Comparison of ENCODE assay signal across 13 cellular contexts in the genomic region with DNA sequence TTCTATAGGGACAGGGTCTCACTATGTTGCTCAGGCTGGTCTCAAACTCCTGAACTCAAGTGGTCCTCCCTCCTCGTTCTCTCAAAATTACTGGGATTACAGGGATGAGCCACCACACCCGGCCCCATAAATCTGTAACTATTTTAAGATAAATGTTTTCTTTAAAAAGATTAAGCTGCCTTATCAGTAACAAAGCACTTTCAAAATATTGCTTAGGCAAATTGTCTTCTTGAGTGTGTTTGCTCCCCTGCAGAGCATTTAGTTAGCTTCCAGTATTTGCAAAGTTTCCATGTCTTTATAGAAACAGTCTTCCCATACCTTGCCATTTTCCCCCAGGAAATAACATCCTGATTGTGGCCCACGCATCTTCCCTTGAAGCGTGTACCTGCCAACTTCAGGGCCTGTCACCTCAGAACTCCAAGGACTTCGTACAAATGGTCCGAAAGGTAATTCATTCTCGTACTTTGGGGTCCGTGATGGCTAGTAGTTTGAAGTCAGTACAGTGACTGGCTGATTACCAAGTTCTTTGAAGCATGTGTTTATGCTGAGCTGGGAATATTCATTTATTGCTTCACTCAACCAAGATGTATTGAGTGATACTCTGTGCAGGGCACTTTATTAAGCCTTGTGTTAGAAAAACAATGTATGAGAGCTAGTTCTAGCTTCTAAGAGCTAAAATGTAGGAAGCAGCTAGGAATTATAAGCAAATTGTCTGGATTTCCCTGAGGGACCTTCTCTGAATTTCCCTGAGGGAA. TPM values are rescaled to one million over a fixed set of nuclear protein-coding genes. Genes with fewer than 3 reads are reported as not detected.
DNase-seq lines count a peak whose midpoint lies in the region; ATAC-seq and TF ChIP-seq lines count a peak whose summit lies in the region.
"Had no signal": no experiment of that assay in that cellular context is flagged by ENCODE, and none has a peak within 500 bp of the region (broad histone marks: within the 10 kb centered on the region; RNA-seq: fewer than 3 reads in every experiment).

No MANE protein-coding gene starts in this region.

- H3K4me1 ChIP-seq in DND-41 (ENCODE audit: insufficient read depth, low read length) (no peaks in the 10 kb centered on the region), MM.1S (ENCODE audit: low read length) (peaks cover 6% of the 10 kb centered on the region), trophoblast cell (ENCODE audit: control insufficient read depth in 1 of 2, insufficient read depth in 2 of 2, low read length in 2 of 2) (peaks cover 19 to 23% of the 10 kb centered on the region in 2 experiments)
- H3K4me1 ChIP-seq: body of pancreas had no signal

- H3K36me3 ChIP-seq in DND-41 (ENCODE audit: insufficient read depth, low read length), result peaks cover 78% of the 10 kb centered on the region
- H3K36me3 ChIP-seq in MM.1S (replicated peaks; ENCODE audit: insufficient read depth, low read length), result no peaks in the 10 kb centered on the region
- H3K36me3 ChIP-seq in trophoblast cell (ENCODE audit: control insufficient read depth in 1 of 2, insufficient read depth in 2 of 2, low read length in 2 of 2), result peaks cover 3 to 12% of the 10 kb centered on the region in 2 experiments
- no peaks in the 10 kb centered on the region for H3K36me3 ChIP-seq in WERI-Rb-1
- H3K36me3 ChIP-seq: gastroesophageal sphincter had no signal

- peaks cover 4% of the 10 kb centered on the region for H3K27me3 Mint-ChIP-seq in endothelial cell (ENCODE audit: unreplicated experiment)

- peaks cover 19% of the 10 kb centered on the region for H3K79me1 ChIP-seq in trophoblast cell (ENCODE audit: low read length)

- H4K91ac ChIP-seq in trophoblast cell (ENCODE audit: low read depth, low read length), result peak overlapping the region; percentile 70

- H3K9me3 ChIP-seq in DND-41 (ENCODE audit: insufficient read depth, low read length, severe bottlenecking) (no peaks in the 10 kb centered on the region), MM.1S (replicated peaks; ENCODE audit: insufficient read depth, low read length) (no peaks in the 10 kb centered on the region), trophoblast cell (ENCODE audit: insufficient read depth, low read depth, low read length) (no peaks in the 10 kb centered on the region), WERI-Rb-1 (ENCODE audit: severe bottlenecking) (no peaks in the 10 kb centered on the region)
- H3K9me3 ChIP-seq: body of pancreas, gastroesophageal sphincter had no signal

- no peaks in the 10 kb centered on the region for H3K9me3 Mint-ChIP-seq in endothelial cell (ENCODE audit: unreplicated experiment)

- H3K4me2 ChIP-seq in DND-41 (ENCODE audit: insufficient read depth, low read length) (no peak overlapping the region), MM.1S (ENCODE audit: low read depth, low read length) (no peak overlapping the region), trophoblast cell (ENCODE audit: low read length) (no peak overlapping the region)

- peak overlapping the region; percentile 93 for H3K27ac Mint-ChIP-seq in endothelial cell (ENCODE audit: unreplicated experiment)

- no peaks in the 10 kb centered on the region for H4K20me1 ChIP-seq in DND-41 (ENCODE audit: insufficient read depth, low read length)
- H4K20me1 ChIP-seq in MM.1S (ENCODE audit: insufficient read depth, low read length), result no peaks in the 10 kb centered on the region

- peak overlapping the region; percentile 47 for H3K18ac ChIP-seq in trophoblast cell (ENCODE audit: low read length)

- H2AFZ ChIP-seq in DND-41 (ENCODE audit: low read depth, low read length) (no peak overlapping the region), MM.1S (ENCODE audit: low read length) (0 out of 2 replicates have a peak overlapping the region, but pooled peaks have one; percentile 28), trophoblast cell (ENCODE audit: insufficient read depth, low read length, poor library complexity) (no peak overlapping the region)

- no peak overlapping the region for H3K4me3 ChIP-seq in DND-41 (ENCODE audit: low read depth in 1 of 2, low read length in 2 of 2)
- no peak overlapping the region for H3K4me3 ChIP-seq in MM.1S (ENCODE audit: low read length)
- H3K4me3 ChIP-seq in trophoblast cell (ENCODE audit: low read depth, low read length), result no peak overlapping the region
- H3K4me3 ChIP-seq in WERI-Rb-1 (ENCODE audit: low read depth, low read length), result no peak overlapping the region
- H3K4me3 ChIP-seq: body of pancreas, gastroesophageal sphincter, lung, SK-N-MC had no signal

- H3K27ac ChIP-seq in DND-41 (ENCODE audit: low read length), result peak overlapping the region; percentile 32; the same call in 1 of the 2 replicates
- no peak overlapping the region for H3K27ac ChIP-seq in MM.1S (ENCODE audit: low read length)
- H3K27ac ChIP-seq in trophoblast cell (ENCODE audit: low read depth, low read length), result peak overlapping the region; percentile 75
- H3K27ac ChIP-seq in WERI-Rb-1, result no peak overlapping the region
- H3K27ac ChIP-seq: body of pancreas, SK-N-MC had no signal

- TF ChIP-seq CTCF in DND-41 (IDR thresholded peaks at IDR 0.05; ENCODE audit: borderline replicate concordance, extremely low read depth, low read length, poor library complexity, severe bottlenecking) (no peak), MM.1S (IDR thresholded peaks at IDR 0.05; ENCODE audit: low read length) (no peak), endothelial cell (IDR thresholded peaks at IDR 0.05; ENCODE audit: unreplicated experiment) (no peak), WERI-Rb-1 (IDR thresholded peaks at IDR 0.05; ENCODE audit: low read depth, low read length) (no peak)

- DNase-seq in DND-41 (no peak), MM.1S (no peak), endothelial cell (ENCODE audit: low spot score) (no peak), trophoblast cell (no peak), WERI-Rb-1 (no peak), mesenteric fat pad (ENCODE audit: low spot score) (no peak), NCI-H1105 (lab: John Stamatoyannopoulos, UW) (no peak)

- H3K4me3 Mint-ChIP-seq in endothelial cell (ENCODE audit: unreplicated experiment), result no peak overlapping the region

- no peak overlapping the region for H3K23ac ChIP-seq in trophoblast cell (ENCODE audit: low read length)

- H2AK5ac ChIP-seq in trophoblast cell (ENCODE audit: low read length), result no peak overlapping the region

- H3K27me3 ChIP-seq in DND-41 (ENCODE audit: insufficient read depth, low read length, poor library complexity) (no peaks in the 10 kb centered on the region), MM.1S (replicated peaks; ENCODE audit: insufficient read depth, low read length) (no peaks in the 10 kb centered on the region), trophoblast cell (ENCODE audit: insufficient read depth, low read length) (no peaks in the 10 kb centered on the region), WERI-Rb-1 (ENCODE audit: insufficient read depth, low read depth, severe bottlenecking) (peaks cover 58% of the 10 kb centered on the region)
- H3K27me3 ChIP-seq: body of pancreas, gastroesophageal sphincter had no signal

- H3K79me2 ChIP-seq in DND-41 (ENCODE audit: insufficient read depth, low read length) (no peaks in the 10 kb centered on the region), MM.1S (ENCODE audit: low read length) (no peaks in the 10 kb centered on the region), trophoblast cell (ENCODE audit: control insufficient read depth, insufficient read depth, low read length, poor library complexity) (peaks cover 2% of the 10 kb centered on the region)

- peak overlapping the region; percentile 84 for H4K8ac ChIP-seq in trophoblast cell (ENCODE audit: low read depth, low read length)

- no CpG with 5 or more reads among the region's 8 CpGs for WGBS in trophoblast cell (ENCODE audit: extremely low coverage, insufficient coverage, insufficient read length)

- H3K9me2 ChIP-seq in MM.1S (replicated peaks; ENCODE audit: insufficient read depth, low read length), result no peaks in the 10 kb centered on the region

- H2BK12ac ChIP-seq in trophoblast cell (ENCODE audit: low read length), result peak overlapping the region; percentile 48

- H3K14ac ChIP-seq in trophoblast cell (ENCODE audit: low read length), result peak overlapping the region; percentile 67

- H4K12ac ChIP-seq in trophoblast cell (ENCODE audit: low read depth, low read length), result no peak overlapping the region

- no peaks in the 10 kb centered on the region for H3F3A ChIP-seq in MM.1S (ENCODE audit: insufficient read depth, low read length)

- peak overlapping the region; percentile 65 for H2BK5ac ChIP-seq in trophoblast cell (ENCODE audit: low read depth, low read length, poor library complexity)

- ATAC-seq in DND-41 (ENCODE audit: insufficient read depth, low read depth) (no peak), HG02973 (IDR thresholded peaks at IDR 0.05; ENCODE audit: unreplicated experiment) (no peak)
- ATAC-seq: body of pancreas, gastroesophageal sphincter had no signal

- H3K4me1 Mint-ChIP-seq in endothelial cell (ENCODE audit: unreplicated experiment), result peaks cover 38% of the 10 kb centered on the region

- H3K36me3 Mint-ChIP-seq in endothelial cell (ENCODE audit: low read depth, unreplicated experiment), result peaks cover 17% of the 10 kb centered on the region

- H3K4ac ChIP-seq in trophoblast cell (ENCODE audit: low read depth, low read length), result no peak overlapping the region

- H3K9ac ChIP-seq in DND-41 (ENCODE audit: low read depth, low read length) (no peak overlapping the region), MM.1S (ENCODE audit: low read length) (no peak overlapping the region), trophoblast cell (ENCODE audit: low read length) (no peak overlapping the region)

- peak overlapping the region; percentile 70 for H2BK120ac ChIP-seq in trophoblast cell (ENCODE audit: insufficient read depth, low read length, poor library complexity)

RNA-seq across cellular contexts. Expression of a gene that starts 30.4 kb away (rescaled TPM):
- total RNA-seq in endothelial cell (ENCODE audit: unreplicated experiment), result not detected
- polyA plus RNA-seq in trophoblast cell (2013), result 0.03 and 0.04 TPM in 2 replicates
- not detected for total RNA-seq in mesenteric fat pad
- total RNA-seq: body of pancreas, gastroesophageal sphincter, NCI-H460 had no signal

Comparison
In these comparisons a context has a peak if more than half of its experiments do, and no peak if none do; other contexts are left out.
1. H3K27ac ChIP-seq: peak in DND-41 (single experiment) and trophoblast cell (single experiment); none in MM.1S (single experiment) and WERI-Rb-1 (single experiment).